In genomic region chr2:102376052-102376591, GRCh38 we compare ENCODE assay signal across 24 cellular contexts. TPM values are rescaled to one million over a fixed set of nuclear protein-coding genes. Genes with fewer than 3 reads are reported as not detected.
DNase-seq lines count a peak whose midpoint lies in the region; ATAC-seq and TF ChIP-seq lines count a peak whose summit lies in the region.
"Had no signal": no experiment of that assay in that cellular context is flagged by ENCODE, and none has a peak within 500 bp of the region (broad histone marks: within the 10 kb centered on the region; RNA-seq: fewer than 3 reads in every experiment).

No MANE protein-coding gene starts in this region.

- peak overlapping the region in 1 of 2 donors; percentile 42 for H3K4me3 Mint-ChIP-seq in activated T-cell treated with anti-CD3 and anti-CD28 coated beads, Interleukin-2, amount 50 U/mL, for 72 hours
- no peak overlapping the region for H3K4me3 Mint-ChIP-seq in activated T-helper 1 cell treated with anti-CD3 and anti-CD28 coated beads, Interleukin-12 subunit alpha, Interleukin-12 subunit beta, Interleukin-2, Interleukin-4 antibody, amounts not matched to agents 30 ng/mL and 10 ng/mL and 1 ng/mL, durations not matched to agents 14 hours and 24 hours and 36 hours
- H3K4me3 Mint-ChIP-seq: CD4-positive, alpha-beta T cell; IgD-negative memory B cell had no signal

- H3K36me3 ChIP-seq in esophagus muscularis mucosa, result peaks cover 0 to 8% (median 0%) of the 10 kb centered on the region in 4 donors
- H3K36me3 ChIP-seq: BLaER1, SJCRH30 had no signal

- H3K4me3 ChIP-seq in choroid plexus epithelial cell (ENCODE audit: low read depth, low read length) (no peak overlapping the region), esophagus muscularis mucosa (no peak overlapping the region)
- H3K4me3 ChIP-seq: BLaER1, SJCRH30 had no signal

- 74% methylated on average over 1 of the region's 1 CpG for WGBS in esophagus muscularis mucosa

- H3K27me3 ChIP-seq in esophagus muscularis mucosa, result no peaks in the 10 kb centered on the region
- H3K27me3 ChIP-seq: BLaER1, SJCRH30 had no signal

- ATAC-seq in activated T-cell treated with anti-CD3 and anti-CD28 coated beads, Interleukin-2, amount 50 U/mL, for 72 hours (replicated peaks in 1 of 2), result peak in 1 of 2 donors; percentile 23
- no peak for ATAC-seq in HG02759 (IDR thresholded peaks at IDR 0.05; ENCODE audit: unreplicated experiment)
- ATAC-seq: Panc1 had no signal

- peaks cover 18% of the 10 kb centered on the region for H3K4me1 Mint-ChIP-seq in activated T-cell treated with anti-CD3 and anti-CD28 coated beads, Interleukin-2, amount 50 U/mL, for 72 hours (ENCODE audit: low read depth)
- H3K4me1 Mint-ChIP-seq in activated T-helper 1 cell treated with anti-CD3 and anti-CD28 coated beads, Interleukin-12 subunit alpha, Interleukin-12 subunit beta, Interleukin-2, Interleukin-4 antibody, amounts not matched to agents 30 ng/mL and 10 ng/mL and 1 ng/mL, durations not matched to agents 14 hours and 24 hours and 36 hours (ENCODE audit: low read depth), result peaks cover 43% of the 10 kb centered on the region
- H3K4me1 Mint-ChIP-seq: H9, IgD-negative memory B cell had no signal

- TF ChIP-seq EP300 in esophagus muscularis mucosa (IDR thresholded peaks at IDR 0.05), result no peak

- H3K4me1 ChIP-seq in esophagus muscularis mucosa, result no peaks in the 10 kb centered on the region
- H3K4me1 ChIP-seq: BLaER1, SJCRH30 had no signal

- H3K27me3 Mint-ChIP-seq in activated T-cell treated with anti-CD3 and anti-CD28 coated beads, Interleukin-2, amount 50 U/mL, for 72 hours (ENCODE audit: low read depth), result no peaks in the 10 kb centered on the region
- H3K27me3 Mint-ChIP-seq in activated T-helper 1 cell treated with anti-CD3 and anti-CD28 coated beads, Interleukin-12 subunit alpha, Interleukin-12 subunit beta, Interleukin-2, Interleukin-4 antibody, amounts not matched to agents 30 ng/mL and 10 ng/mL and 1 ng/mL, durations not matched to agents 14 hours and 24 hours and 36 hours (ENCODE audit: insufficient read depth), result no peaks in the 10 kb centered on the region
- H3K27me3 Mint-ChIP-seq: CD4-positive, alpha-beta T cell; IgD-negative memory B cell had no signal

- peaks cover 49 to 64% of the 10 kb centered on the region in 2 donors for H3K36me3 Mint-ChIP-seq in activated T-cell treated with anti-CD3 and anti-CD28 coated beads, Interleukin-2, amount 50 U/mL, for 72 hours (ENCODE audit: insufficient read depth in 2 of 2)
- H3K36me3 Mint-ChIP-seq in activated T-helper 1 cell treated with anti-CD3 and anti-CD28 coated beads, Interleukin-12 subunit alpha, Interleukin-12 subunit beta, Interleukin-2, Interleukin-4 antibody, amounts not matched to agents 30 ng/mL and 10 ng/mL and 1 ng/mL, durations not matched to agents 14 hours and 24 hours and 36 hours (ENCODE audit: low read depth), result peaks cover 80% of the 10 kb centered on the region

- H3K27ac Mint-ChIP-seq in activated T-cell treated with anti-CD3 and anti-CD28 coated beads, Interleukin-2, amount 50 U/mL, for 72 hours, result peak overlapping the region; percentile 55
- H3K27ac Mint-ChIP-seq in activated T-helper 1 cell treated with anti-CD3 and anti-CD28 coated beads, Interleukin-12 subunit alpha, Interleukin-12 subunit beta, Interleukin-2, Interleukin-4 antibody, amounts not matched to agents 30 ng/mL and 10 ng/mL and 1 ng/mL, durations not matched to agents 14 hours and 24 hours and 36 hours, result peak overlapping the region; percentile 65
- H3K27ac Mint-ChIP-seq: CD4-positive, alpha-beta T cell; H9; IgD-negative memory B cell had no signal

- no peak overlapping the region for H3K27ac ChIP-seq in esophagus muscularis mucosa (replicated peaks in 1 of 4)
- H3K27ac ChIP-seq: BLaER1, SJCRH30 had no signal

- TF ChIP-seq POLR2A in esophagus muscularis mucosa (IDR thresholded peaks at IDR 0.05; ENCODE audit: low read depth), result no peak

- no peak for TF ChIP-seq CTCF in choroid plexus epithelial cell (conservative IDR thresholded peaks at IDR 0.05; ENCODE audit: low read depth, low read length)
- TF ChIP-seq CTCF in esophagus muscularis mucosa (IDR thresholded peaks at IDR 0.05), result no peak

- peaks cover 13 to 15% of the 10 kb centered on the region in 2 donors for H3K9me3 Mint-ChIP-seq in activated T-cell treated with anti-CD3 and anti-CD28 coated beads, Interleukin-2, amount 50 U/mL, for 72 hours
- peaks cover 27% of the 10 kb centered on the region for H3K9me3 Mint-ChIP-seq in activated T-helper 1 cell treated with anti-CD3 and anti-CD28 coated beads, Interleukin-12 subunit alpha, Interleukin-12 subunit beta, Interleukin-2, Interleukin-4 antibody, amounts not matched to agents 30 ng/mL and 10 ng/mL and 1 ng/mL, durations not matched to agents 14 hours and 24 hours and 36 hours
- H3K9me3 Mint-ChIP-seq: CD4-positive, alpha-beta T cell had no signal

- intact Hi-C loops in activated T-helper 1 cell treated with anti-CD3 and anti-CD28 coated beads, Interleukin-12 subunit alpha, Interleukin-12 subunit beta, Interleukin-2, Interleukin-4 antibody, amounts not matched to agents 30 ng/mL and 10 ng/mL and 1 ng/mL, durations not matched to agents 14 hours and 24 hours and 36 hours (cut with micrococcal nuclease), result loop anchor here (1.0 kb wide), 1 partner anchor 8 kb away; no protein-coding TSS in a partner anchor
- intact Hi-C loops in esophagus muscularis mucosa (cut with DNase I), result no loop called here

- no peak for DNase-seq in activated T-cell treated with anti-CD3 and anti-CD28 coated beads, Interleukin-2, amount 50 U/mL, for 72 hours
- no peak for DNase-seq in activated T-cell treated with anti-CD3 and anti-CD28 coated beads for 4 hours
- peak; percentile 20 for DNase-seq in HCEC 1CT
- DNase-seq in activated T-helper 1 cell treated with anti-CD3 and anti-CD28 coated beads, Interleukin-12 subunit alpha, Interleukin-12 subunit beta, Interleukin-2, Interleukin-4 antibody, amounts not matched to agents 30 ng/mL and 10 ng/mL and 1 ng/mL, durations not matched to agents 14 hours and 24 hours and 36 hours (ENCODE audit: low spot score), result no peak
- DNase-seq in choroid plexus epithelial cell (ENCODE audit: low read depth), result peak; percentile 15
- no peak for DNase-seq in activated naive CD4-positive, alpha-beta T cell treated with Interleukin-2 at 50 U/mL for 16 hours
- no peak for DNase-seq in esophagus muscularis mucosa (ENCODE audit: extremely low spot score)
- DNase-seq: CD4-positive, alpha-beta T cell; COR-L47; DMS79; H9; NCI-H1105; NCI-H146; NCI-H2029; NCI-H226; NCI-H510A treated with DMSO at 0.1 percent for 48 hours; NCI-H774; NK-92 treated with Interleukin-12 subunit alpha and Interleukin-12 subunit beta, amount 100 ng/mL, for 24 hours; SJCRH30 had no signal

- H3K9me3 ChIP-seq in esophagus muscularis mucosa, result no peaks in the 10 kb centered on the region
- H3K9me3 ChIP-seq: SJCRH30 had no signal

RNA-seq across cellular contexts. Expression of gene IL18R1, which starts 20.5 kb away (rescaled TPM):
- 10 to 100 TPM; 56.5 to 68.0 TPM for total RNA-seq in activated T-cell treated with anti-CD3 and anti-CD28 coated beads, Interleukin-2, amount 50 U/mL, for 72 hours
- 57.8 and 61.3 TPM in 2 replicates for total RNA-seq in activated T-helper 1 cell treated with anti-CD3 and anti-CD28 coated beads, Interleukin-12 subunit alpha, Interleukin-12 subunit beta, Interleukin-2, Interleukin-4 antibody, amounts not matched to agents 30 ng/mL and 10 ng/mL and 1 ng/mL, durations not matched to agents 14 hours and 24 hours and 36 hours
- 10 to 100 TPM in 1 of 4 donors, 1 to 10 TPM in 3; 2.8 to 11.8 (median 5.2) TPM for total RNA-seq in esophagus muscularis mucosa
- total RNA-seq: A673, H9, SJCRH30 had no signal

RNA-seq across cellular contexts. Expression of gene IL18RAP, which starts 46.8 kb away (rescaled TPM):
- total RNA-seq in activated T-cell treated with anti-CD3 and anti-CD28 coated beads, Interleukin-2, amount 50 U/mL, for 72 hours, result 1 to 10 TPM; 7.6 to 9.5 TPM
- 37.1 and 38.4 TPM in 2 replicates for total RNA-seq in activated T-helper 1 cell treated with anti-CD3 and anti-CD28 coated beads, Interleukin-12 subunit alpha, Interleukin-12 subunit beta, Interleukin-2, Interleukin-4 antibody, amounts not matched to agents 30 ng/mL and 10 ng/mL and 1 ng/mL, durations not matched to agents 14 hours and 24 hours and 36 hours
- total RNA-seq in esophagus muscularis mucosa, result 10 to 100 TPM in 1 of 4 donors, under 1 TPM in 3; 0.42 to 11.3 (median 0.58) TPM
- total RNA-seq: A673, H9, SJCRH30 had no signal

Comparison
In these comparisons a context has a peak if more than half of its experiments do, and no peak if none do; other contexts are left out.
1. DNase-seq: peak in HCEC 1CT (single experiment) and choroid plexus epithelial cell (single experiment); none in activated T-cell treated with anti-CD3 and anti-CD28 coated beads, Interleukin-2, amount 50 U/mL, for 72 hours (0 of 2), activated T-cell treated with anti-CD3 and anti-CD28 coated beads for 4 hours (single experiment), activated T-helper 1 cell treated with anti-CD3 and anti-CD28 coated beads, Interleukin-12 subunit alpha, Interleukin-12 subunit beta, Interleukin-2, Interleukin-4 antibody, amounts not matched to agents 30 ng/mL and 10 ng/mL and 1 ng/mL, durations not matched to agents 14 hours and 24 hours and 36 hours (single experiment), activated naive CD4-positive, alpha-beta T cell treated with Interleukin-2 at 50 U/mL for 16 hours (single experiment) and esophagus muscularis mucosa (single experiment).